Comparison of ENCODE assay signal across 1 cellular context in the genomic region with DNA sequence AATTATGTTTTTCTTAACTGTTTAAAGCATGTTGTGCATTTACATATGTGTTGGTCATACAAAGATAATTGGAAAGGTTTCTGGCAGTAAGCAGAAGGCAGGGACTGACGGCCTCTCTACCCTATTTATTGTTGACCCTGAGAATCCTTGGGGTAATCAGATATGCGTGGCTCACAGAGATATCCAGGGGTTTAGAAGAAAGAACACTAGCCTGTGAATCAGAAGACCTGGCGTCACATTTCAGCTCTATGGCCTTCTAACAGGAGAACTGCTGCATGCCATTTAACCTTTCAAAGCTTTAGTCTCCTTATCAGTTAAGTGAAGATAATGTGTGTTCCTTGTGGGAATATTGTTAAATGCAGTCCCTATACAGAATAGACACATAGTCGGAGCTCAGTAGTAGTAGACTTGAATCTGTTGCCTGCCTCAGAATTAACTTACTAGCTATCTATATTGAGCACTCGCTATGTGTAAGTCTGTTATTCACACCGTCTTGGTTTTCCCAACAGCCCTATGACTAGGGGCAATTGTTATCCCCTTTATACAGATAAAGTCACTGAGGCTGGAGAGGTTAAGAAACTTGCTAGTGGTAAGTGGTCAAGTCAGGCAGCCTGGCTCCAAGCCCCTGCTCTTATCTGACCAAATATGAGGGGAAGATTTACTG.
TF ChIP-seq lines count a peak whose summit lies in the region.

No MANE protein-coding gene starts in this region.

TF ChIP-seq in endothelial cell of umbilical vein, 7 proteins besides CTCF, POLR2A, EP300 and RAD21:
- no peak for TF ChIP-seq POLR2AphosphoS5 (IDR thresholded peaks at IDR 0.05; ENCODE audit: insufficient read depth, low read depth, low read length)
- TF ChIP-seq EZH2 (IDR thresholded peaks at IDR 0.05; ENCODE audit: borderline replicate concordance, low read depth, low read length, severe bottlenecking): no peak
- TF ChIP-seq FOS (IDR thresholded peaks at IDR 0.05; ENCODE audit: borderline replicate concordance, insufficient read depth, low read length): no peak
- TF ChIP-seq, protein P1, sequence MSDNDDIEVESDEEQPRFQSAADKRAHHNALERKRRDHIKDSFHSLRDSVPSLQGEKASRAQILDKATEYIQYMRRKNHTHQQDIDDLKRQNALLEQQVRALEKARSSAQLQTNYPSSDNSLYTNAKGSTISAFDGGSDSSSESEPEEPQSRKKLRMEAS (IDR thresholded peaks at IDR 0.05; ENCODE audit: insufficient read depth, insufficient read length): no peak
- TF ChIP-seq GATA2 (IDR thresholded peaks at IDR 0.05; ENCODE audit: insufficient read depth, insufficient read length, low read depth, low read length): no peak
- TF ChIP-seq JUN (IDR thresholded peaks at IDR 0.05; ENCODE audit: borderline replicate concordance, insufficient read depth, insufficient read length, low read depth): no peak
- TF ChIP-seq MYC (IDR thresholded peaks at IDR 0.05; ENCODE audit: low read depth, low read length): no peak
